In genomic region chr2:152594022-152594712, GRCh38 we compare ENCODE assay signal across 8 cellular contexts.
DNase-seq lines count a peak whose midpoint lies in the region; ATAC-seq, FAIRE-seq and TF ChIP-seq lines count a peak whose summit lies in the region.

No MANE protein-coding gene starts in this region.

- H3K4me1 ChIP-seq in adipocyte (ENCODE audit: control insufficient read depth, insufficient read depth, low read length) (peaks cover 21% of the 10 kb centered on the region), pancreas (no peaks in the 10 kb centered on the region)

- 85 to 88% methylated on average over 6 of the region's 6 CpGs for WGBS in pancreas, 2 donors

- TF ChIP-seq CTCF in pancreas (IDR thresholded peaks at IDR 0.05): no peak

- H3K36me3 ChIP-seq in adipocyte (ENCODE audit: control insufficient read depth, insufficient read depth, low read length, severe bottlenecking): no peaks in the 10 kb centered on the region
- H3K36me3 ChIP-seq in pancreas: no peaks in the 10 kb centered on the region

- FAIRE-seq in pancreas (lab: Jason Lieb, UNC): no peak

- H3K9me3 ChIP-seq in adipocyte (ENCODE audit: control insufficient read depth, low read length) (no peaks in the 10 kb centered on the region), pancreas (no peaks in the 10 kb centered on the region)

- peak overlapping the region; percentile 30 for H3K4me3 ChIP-seq in adipocyte (ENCODE audit: low read length)
- no peak overlapping the region for H3K4me3 ChIP-seq in pancreas

- peak; percentile 94 for ATAC-seq in HG03354 (IDR thresholded peaks at IDR 0.05; ENCODE audit: poor library complexity, severe bottlenecking, unreplicated experiment)
- ATAC-seq in pancreas: peak in 3 of 4 donors; percentile 40 to 85 (median 81)
- ATAC-seq in GM21737 (IDR thresholded peaks at IDR 0.05; ENCODE audit: unreplicated experiment): no peak

- H3K9ac ChIP-seq in adipocyte (ENCODE audit: low read length): no peak overlapping the region

- H3K27me3 ChIP-seq in adipocyte (replicated peaks; ENCODE audit: control insufficient read depth, insufficient read depth, low read length) (no peaks in the 10 kb centered on the region), pancreas (no peaks in the 10 kb centered on the region)

- peak overlapping the region in 1 of 4 donors; percentile 30 for H3K27ac ChIP-seq in pancreas

- DNase-seq in stimulated activated CD4-positive, alpha-beta T cell treated with anti-CD3 and anti-CD28 coated beads, Interleukin-1b, Interleukin-23, amount 100 ng/mL, for 48 hours: peak; percentile 13
- DNase-seq in stimulated activated CD4-positive, alpha-beta T cell treated with anti-CD3 and anti-CD28 coated beads, Interleukin-4, amount 100 ng/mL, for 1 hour: no peak
- no peak for DNase-seq in adipocyte (ENCODE audit: low read depth)
- peak in 1 of 6 donors; percentile 32 for DNase-seq in pancreas
- no peak for DNase-seq in NCI-H82 treated with DMSO at 0.1 percent for 48 hours (lab: John Stamatoyannopoulos, UW; ENCODE audit: unreplicated experiment)
- no peak for DNase-seq in mesenteric fat pad (ENCODE audit: low spot score)

- intact Hi-C loops in pancreas (cut with DNase I): no loop called here
